In the genomic region with DNA sequence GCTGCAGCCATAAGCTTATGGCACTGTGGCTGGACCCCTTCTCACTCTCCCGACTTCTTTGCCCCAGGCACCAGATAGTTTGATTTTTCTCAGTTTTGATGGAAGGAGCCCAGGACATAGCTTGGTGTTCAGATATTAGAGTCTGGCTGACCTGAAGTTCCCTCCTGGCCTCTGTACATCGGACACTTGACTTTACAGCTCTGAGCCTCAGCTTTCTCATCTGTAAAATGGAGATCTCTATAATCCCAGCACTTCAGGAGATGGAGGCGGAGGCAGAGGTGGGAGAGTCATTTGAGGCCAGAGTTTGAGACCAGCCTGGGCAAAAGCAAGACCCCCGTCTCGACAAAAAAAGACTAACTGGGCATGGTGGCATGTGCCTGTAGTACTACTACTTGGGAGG, we compare ENCODE assay signal across 8 cellular contexts. TPM values are rescaled to one million over a fixed set of nuclear protein-coding genes. Genes with fewer than 3 reads are reported as not detected.
DNase-seq lines count a peak whose midpoint lies in the region; ATAC-seq and TF ChIP-seq lines count a peak whose summit lies in the region.

No MANE protein-coding gene starts in this region.

- in situ Hi-C loops in G401 (cut with HindIII; ENCODE audit: low sequenced_read_pairs): loop anchor here (25.0 kb wide), 1 partner anchor 180 kb away; a partner anchor contains a TSS

- DNase-seq in GM12864 (ENCODE audit: low read depth) (no peak), SJSA1 (ENCODE audit: low read depth in 1 of 2, low spot score in 2 of 2) (no peak), fibroblast of pulmonary artery (ENCODE audit: low read depth) (no peak), retinal pigment epithelial cell (ENCODE audit: low read depth) (no peak), G401 (ENCODE audit: low spot score) (no peak), SHP77 treated with DMSO at 0.1 percent for 48 hours (lab: John Stamatoyannopoulos, UW) (no peak), RKO (ENCODE audit: low spot score) (no peak)

- no peak for ATAC-seq in GM21825 (IDR thresholded peaks at IDR 0.05; ENCODE audit: unreplicated experiment)

- H3K4me3 ChIP-seq in GM12864 (ENCODE audit: low read depth, low read length) (peak overlapping the region; percentile 77), SJSA1 (peak overlapping the region; percentile 68), fibroblast of pulmonary artery (replicated peaks; ENCODE audit: low read depth, low read length) (peak overlapping the region; percentile 79), retinal pigment epithelial cell (ENCODE audit: low read length) (peak overlapping the region; percentile 74)

- no peaks in the 10 kb centered on the region for H3K9me3 ChIP-seq in SJSA1 (replicated peaks)

- H3K4me1 ChIP-seq in SJSA1 (replicated peaks): peaks cover 14% of the 10 kb centered on the region

- H3K27ac ChIP-seq in SJSA1: no peak overlapping the region

- H3K36me3 ChIP-seq in SJSA1: peaks cover 4% of the 10 kb centered on the region; the same call in 1 of the 2 replicates

- TF ChIP-seq CTCF in GM12864 (IDR thresholded peaks at IDR 0.05; ENCODE audit: low read depth, low read length, missing control alignments) (no peak), fibroblast of pulmonary artery (IDR thresholded peaks at IDR 0.05; ENCODE audit: low read length, missing control alignments) (no peak), retinal pigment epithelial cell (conservative IDR thresholded peaks at IDR 0.05; ENCODE audit: low read depth, low read length) (no peak)

- H3K27me3 ChIP-seq in SJSA1 (replicated peaks): no peaks in the 10 kb centered on the region

RNA-seq across cellular contexts. Expression of a gene that starts 0.9 kb away (rescaled TPM):
- 12.3 and 18.3 TPM in 2 replicates for total RNA-seq in SJSA1 (2014; rRNA removed; shearing (Covaris generic))
- total RNA-seq in G401 (2014; rRNA removed; shearing (Covaris generic)): 11.9 and 17.5 TPM in 2 replicates

RNA-seq across cellular contexts. Expression of a gene that starts 1.0 kb away (rescaled TPM):
- 0.21 TPM in 1 of 2 replicates, not detected in the other for total RNA-seq in SJSA1 (2014; rRNA removed; shearing (Covaris generic))
- total RNA-seq in G401 (2014; rRNA removed; shearing (Covaris generic)): 2.9 and 6.6 TPM in 2 replicates

RNA-seq across cellular contexts. Expression of a gene that starts 30.0 kb away (rescaled TPM):
- 0.50 TPM in 1 of 2 replicates, not detected in the other for total RNA-seq in SJSA1 (2014; rRNA removed; shearing (Covaris generic))
- total RNA-seq in G401 (2014; rRNA removed; shearing (Covaris generic)): 3.0 and 6.3 TPM in 2 replicates

RNA-seq across cellular contexts. Expression of a gene that starts 31.3 kb away (rescaled TPM):
- 0.53 TPM in 1 of 2 replicates, not detected in the other for total RNA-seq in SJSA1 (2014; rRNA removed; shearing (Covaris generic))
- 0.92 TPM in 1 of 2 replicates, not detected in the other for total RNA-seq in G401 (2014; rRNA removed; shearing (Covaris generic))

RNA-seq across cellular contexts. Expression of a gene that starts 45.4 kb away (rescaled TPM):
- 28.2 and 29.1 TPM in 2 replicates for total RNA-seq in SJSA1 (2014; rRNA removed; shearing (Covaris generic))
- 33.2 and 38.2 TPM in 2 replicates for total RNA-seq in G401 (2014; rRNA removed; shearing (Covaris generic))
